19 cellular contexts compared by ENCODE assay signal in genomic region chr7:71239517-71239916, GRCh38.
DNase-seq lines count a peak whose midpoint lies in the region; ATAC-seq and TF ChIP-seq lines count a peak whose summit lies in the region.
"Had no signal": no experiment of that assay in that cellular context is flagged by ENCODE, and none has a peak within 500 bp of the region (broad histone marks: within the 10 kb centered on the region; RNA-seq: fewer than 3 reads in every experiment).

No MANE protein-coding gene starts in this region.

- H3K36me3 Mint-ChIP-seq in nephron progenitor cell (ENCODE audit: low read depth) = no peaks in the 10 kb centered on the region
- no peaks in the 10 kb centered on the region for H3K36me3 Mint-ChIP-seq in stimulated activated naive B cell treated with anti-CD40 and anti-IgM and Interleukin-4, amounts not matched to agents 10 μg/mL and 1 μg/mL and 100 μg/mL, for 72 hours
- H3K36me3 Mint-ChIP-seq: activated CD8-positive, alpha-beta memory T cell treated with anti-CD3 and anti-CD28 coated beads, Interleukin-2, amount 10 ng/mL, durations not matched to agents 7 days and 5 days had no signal

- intact Hi-C loops in heart left ventricle (cut with DNase I) = loop anchor here in 7 of 10 donors (5.0 to 10.0 kb wide), 7 partner anchors 102 to 385 kb away; partner anchors contain the start of gene GALNT17 (in 5 of the 7)
- intact Hi-C loops in uterus (cut with DNase I; ENCODE audit: low total_unique reads) = no loop called here
- intact Hi-C loops in colonic mucosa (cut with DNase I) = no loop called here

- H3K27me3 Mint-ChIP-seq in nephron progenitor cell (ENCODE audit: low read depth, poor library complexity) = peaks cover 6% of the 10 kb centered on the region
- no peaks in the 10 kb centered on the region for H3K27me3 Mint-ChIP-seq in stimulated activated naive B cell treated with anti-CD40 and anti-IgM and Interleukin-4, amounts not matched to agents 10 μg/mL and 1 μg/mL and 100 μg/mL, for 72 hours
- H3K27me3 Mint-ChIP-seq: activated CD8-positive, alpha-beta memory T cell treated with anti-CD3 and anti-CD28 coated beads, Interleukin-2, amount 10 ng/mL, durations not matched to agents 7 days and 5 days; stimulated activated naive CD8-positive, alpha-beta T cell treated with anti-CD3 and anti-CD28 coated beads, Interleukin-15, amount 100 ng/mL, for 72 hours; T-helper 17 cell had no signal

- peaks cover 40% of the 10 kb centered on the region for H3K4me1 Mint-ChIP-seq in nephron progenitor cell
- no peaks in the 10 kb centered on the region for H3K4me1 Mint-ChIP-seq in stimulated activated naive B cell treated with anti-CD40 and anti-IgM and Interleukin-4, amounts not matched to agents 10 μg/mL and 1 μg/mL and 100 μg/mL, for 72 hours
- H3K4me1 Mint-ChIP-seq: activated CD8-positive, alpha-beta memory T cell treated with anti-CD3 and anti-CD28 coated beads, Interleukin-2, amount 10 ng/mL, durations not matched to agents 7 days and 5 days; stimulated activated naive CD8-positive, alpha-beta T cell treated with anti-CD3 and anti-CD28 coated beads, Interleukin-15, amount 100 ng/mL, for 72 hours; T-helper 17 cell had no signal

- H3K36me3 ChIP-seq in heart left ventricle = no peaks in the 10 kb centered on the region
- no peaks in the 10 kb centered on the region for H3K36me3 ChIP-seq in uterus
- H3K36me3 ChIP-seq in colonic mucosa = no peaks in the 10 kb centered on the region
- H3K36me3 ChIP-seq: BE2C, spleen had no signal

- no peak for TF ChIP-seq POLR2A in heart left ventricle (IDR thresholded peaks at IDR 0.05)
- no peak for TF ChIP-seq POLR2A in uterus (IDR thresholded peaks at IDR 0.05)

- DNase-seq in heart left ventricle (peak in 3 of 5 donors; percentile 25 to 40 (median 34)), nephron progenitor cell (no peak), uterus (no peak), HK-2 (ENCODE audit: unreplicated experiment) (no peak), colonic mucosa (no peak)
- no peak for DNase-seq in stimulated activated naive B cell treated with anti-CD40 and anti-IgM and Interleukin-4, amounts not matched to agents 10 μg/mL and 1 μg/mL and 100 μg/mL, for 72 hours
- DNase-seq: activated CD8-positive, alpha-beta memory T cell treated with anti-CD3 and anti-CD28 coated beads, Interleukin-2, amount 10 ng/mL, durations not matched to agents 7 days and 5 days; BE2C; body of pancreas; NCI-H1417; NCI-H2227 treated with DMSO at 0.1 percent for 48 hours; SHP77; spleen; stimulated activated naive CD8-positive, alpha-beta T cell treated with anti-CD3 and anti-CD28 coated beads, Interleukin-15, amount 100 ng/mL, for 72 hours; T-helper 17 cell had no signal

- peaks cover 0 to 55% (median 17%) of the 10 kb centered on the region in 12 donors for H3K4me1 ChIP-seq in heart left ventricle
- no peaks in the 10 kb centered on the region for H3K4me1 ChIP-seq in uterus
- H3K4me1 ChIP-seq in colonic mucosa = no peaks in the 10 kb centered on the region
- H3K4me1 ChIP-seq: BE2C had no signal

- no peaks in the 10 kb centered on the region for H3K27me3 ChIP-seq in heart left ventricle
- H3K27me3 ChIP-seq in uterus = no peaks in the 10 kb centered on the region
- H3K27me3 ChIP-seq in colonic mucosa = no peaks in the 10 kb centered on the region
- H3K27me3 ChIP-seq: BE2C, body of pancreas, spleen had no signal

- WGBS in heart left ventricle, 4 donors = 6 to 24% (median 12%) methylated on average over 3 of the region's 3 CpGs

- H3K4me3 ChIP-seq in heart left ventricle = no peak overlapping the region
- no peak overlapping the region for H3K4me3 ChIP-seq in uterus
- H3K4me3 ChIP-seq in colonic mucosa = no peak overlapping the region
- H3K4me3 ChIP-seq: body of pancreas, K562, spleen had no signal

- peak overlapping the region; percentile 76 for H3K27ac ChIP-seq in angular gyrus (ENCODE audit: low read depth, low read length)
- H3K27ac ChIP-seq in heart left ventricle = peak overlapping the region; percentile 50 to 96 (median 80)
- peak overlapping the region; percentile 69 to 78 for H3K27ac ChIP-seq in uterus
- H3K27ac ChIP-seq in colonic mucosa = no peak overlapping the region
- H3K27ac ChIP-seq: body of pancreas, HL-60, spleen had no signal

- no peak overlapping the region for H3K9ac ChIP-seq in colonic mucosa (ENCODE audit: low read depth in 2 of 2, low read length in 2 of 2)

- H3K27ac Mint-ChIP-seq in nephron progenitor cell = peak overlapping the region; percentile 48
- no peak overlapping the region for H3K27ac Mint-ChIP-seq in stimulated activated naive B cell treated with anti-CD40 and anti-IgM and Interleukin-4, amounts not matched to agents 10 μg/mL and 1 μg/mL and 100 μg/mL, for 72 hours
- H3K27ac Mint-ChIP-seq: activated CD8-positive, alpha-beta memory T cell treated with anti-CD3 and anti-CD28 coated beads, Interleukin-2, amount 10 ng/mL, durations not matched to agents 7 days and 5 days; stimulated activated naive CD8-positive, alpha-beta T cell treated with anti-CD3 and anti-CD28 coated beads, Interleukin-15, amount 100 ng/mL, for 72 hours; T-helper 17 cell had no signal

- no peaks in the 10 kb centered on the region for H3K9me3 ChIP-seq in heart left ventricle
- no peaks in the 10 kb centered on the region for H3K9me3 ChIP-seq in uterus
- no peaks in the 10 kb centered on the region for H3K9me3 ChIP-seq in colonic mucosa
- H3K9me3 ChIP-seq: BE2C, body of pancreas had no signal

- peaks cover 22% of the 10 kb centered on the region for H3K9me3 Mint-ChIP-seq in nephron progenitor cell
- H3K9me3 Mint-ChIP-seq in stimulated activated naive B cell treated with anti-CD40 and anti-IgM and Interleukin-4, amounts not matched to agents 10 μg/mL and 1 μg/mL and 100 μg/mL, for 72 hours = peaks cover 5 to 14% of the 10 kb centered on the region in 2 donors

- TF ChIP-seq CTCF in heart left ventricle (IDR thresholded peaks at IDR 0.05) (no peak), nephron progenitor cell (IDR thresholded peaks at IDR 0.05) (no peak), uterus (IDR thresholded peaks at IDR 0.05) (no peak), colonic mucosa (IDR thresholded peaks at IDR 0.05) (no peak)

- no peak overlapping the region for H3K4me3 Mint-ChIP-seq in nephron progenitor cell
- no peak overlapping the region for H3K4me3 Mint-ChIP-seq in stimulated activated naive B cell treated with anti-CD40 and anti-IgM and Interleukin-4, amounts not matched to agents 10 μg/mL and 1 μg/mL and 100 μg/mL, for 72 hours
- H3K4me3 Mint-ChIP-seq: activated CD8-positive, alpha-beta memory T cell treated with anti-CD3 and anti-CD28 coated beads, Interleukin-2, amount 10 ng/mL, durations not matched to agents 7 days and 5 days; stimulated activated naive CD8-positive, alpha-beta T cell treated with anti-CD3 and anti-CD28 coated beads, Interleukin-15, amount 100 ng/mL, for 72 hours; T-helper 17 cell had no signal

- peak; percentile 60 to 78 (median 67) for ATAC-seq in heart left ventricle
- no peak for ATAC-seq in stimulated activated naive B cell treated with anti-CD40 and anti-IgM and Interleukin-4, amounts not matched to agents 10 μg/mL and 1 μg/mL and 100 μg/mL, for 72 hours (replicated peaks)
- ATAC-seq: activated CD8-positive, alpha-beta memory T cell treated with anti-CD3 and anti-CD28 coated beads, Interleukin-2, amount 10 ng/mL, durations not matched to agents 7 days and 5 days; body of pancreas; HCT116; K562; stimulated activated naive CD8-positive, alpha-beta T cell treated with anti-CD3 and anti-CD28 coated beads, Interleukin-15, amount 100 ng/mL, for 72 hours; T-helper 17 cell had no signal

Comparison
In these comparisons a context has a peak if more than half of its experiments do, and no peak if none do; other contexts are left out.
1. ATAC-seq: peak in heart left ventricle (4 of 4); none in stimulated activated naive B cell treated with anti-CD40 and anti-IgM and Interleukin-4, amounts not matched to agents 10 μg/mL and 1 μg/mL and 100 μg/mL, for 72 hours (0 of 2).
2. DNase-seq: peak in heart left ventricle (3 of 5); none in nephron progenitor cell (single experiment), uterus (0 of 2), HK-2 (single experiment), colonic mucosa (single experiment) and stimulated activated naive B cell treated with anti-CD40 and anti-IgM and Interleukin-4, amounts not matched to agents 10 μg/mL and 1 μg/mL and 100 μg/mL, for 72 hours (single experiment).
3. intact Hi-C loops: an anchor here in heart left ventricle (5.0 to 10.0 kb wide); none called in uterus and colonic mucosa.